17 cellular contexts compared by ENCODE assay signal in genomic region chr6:112041535-112041934, GRCh38. TPM values are rescaled to one million over a fixed set of nuclear protein-coding genes. Genes with fewer than 3 reads are reported as not detected.
DNase-seq lines count a peak whose midpoint lies in the region; ATAC-seq and TF ChIP-seq lines count a peak whose summit lies in the region.
"Had no signal": no experiment of that assay in that cellular context is flagged by ENCODE, and none has a peak within 500 bp of the region (broad histone marks: within the 10 kb centered on the region; RNA-seq: fewer than 3 reads in every experiment).

No MANE protein-coding gene starts in this region.

- no peaks in the 10 kb centered on the region for H3K9me3 ChIP-seq in T-helper 17 cell (ENCODE audit: control insufficient read depth, low read length, poor library complexity, severe bottlenecking)
- H3K9me3 ChIP-seq: transverse colon had no signal

- H3K36me3 Mint-ChIP-seq in activated naive CD4-positive, alpha-beta T cell treated with anti-CD3 and anti-CD28 coated beads, Interleukin-2, amount 10 ng/mL, durations not matched to agents 7 days and 5 days = no peaks in the 10 kb centered on the region
- H3K36me3 Mint-ChIP-seq in T-helper 17 cell (ENCODE audit: low read depth) = no peaks in the 10 kb centered on the region
- H3K36me3 Mint-ChIP-seq in memory B cell = no peaks in the 10 kb centered on the region
- no peaks in the 10 kb centered on the region for H3K36me3 Mint-ChIP-seq in type B pancreatic cell

- no peaks in the 10 kb centered on the region for H3K9me3 Mint-ChIP-seq in activated naive CD4-positive, alpha-beta T cell treated with anti-CD3 and anti-CD28 coated beads, Interleukin-2, amount 10 ng/mL, durations not matched to agents 7 days and 5 days
- H3K9me3 Mint-ChIP-seq in memory B cell (no peaks in the 10 kb centered on the region), type B pancreatic cell (no peaks in the 10 kb centered on the region)

- peaks cover 19% of the 10 kb centered on the region for H3K4me1 Mint-ChIP-seq in activated naive CD4-positive, alpha-beta T cell treated with anti-CD3 and anti-CD28 coated beads, Interleukin-2, amount 10 ng/mL, durations not matched to agents 7 days and 5 days
- H3K4me1 Mint-ChIP-seq in T-helper 17 cell (peaks cover 11% of the 10 kb centered on the region), memory B cell (peaks cover 2% of the 10 kb centered on the region), type B pancreatic cell (ENCODE audit: unreplicated experiment) (peaks cover 17% of the 10 kb centered on the region)

- ATAC-seq in T-helper 17 cell = no peak
- no peak for ATAC-seq in memory B cell (ENCODE audit: low read depth)
- no peak for ATAC-seq in Right ventricle myocardium inferior

- TF ChIP-seq CTCF in type B pancreatic cell (conservative IDR thresholded peaks at IDR 0.05) = no peak

- H3K27ac Mint-ChIP-seq in activated naive CD4-positive, alpha-beta T cell treated with anti-CD3 and anti-CD28 coated beads, Interleukin-2, amount 10 ng/mL, durations not matched to agents 7 days and 5 days = peak overlapping the region; percentile 71
- peak overlapping the region; percentile 99 for H3K27ac Mint-ChIP-seq in T-helper 17 cell
- peak overlapping the region; percentile 99 for H3K27ac Mint-ChIP-seq in memory B cell
- peak overlapping the region; percentile 99 for H3K27ac Mint-ChIP-seq in type B pancreatic cell

- CTCF ChIA-PET in activated naive CD4-positive, alpha-beta T cell treated with anti-CD3 and anti-CD28 coated beads, Interleukin-2, amount 10 ng/mL, durations not matched to agents 7 days and 5 days (lab: Charles Lee) = interaction anchor here (1.1 to 9.7 kb wide), 11 partner anchors 9 to 783 kb away, joined by 3 to 147 read pairs (median 5); a partner anchor contains a TSS

- no peak overlapping the region for H3K4me3 Mint-ChIP-seq in activated naive CD4-positive, alpha-beta T cell treated with anti-CD3 and anti-CD28 coated beads, Interleukin-2, amount 10 ng/mL, durations not matched to agents 7 days and 5 days
- no peak overlapping the region for H3K4me3 Mint-ChIP-seq in T-helper 17 cell
- no peak overlapping the region for H3K4me3 Mint-ChIP-seq in memory B cell
- peak overlapping the region; percentile 49 for H3K4me3 Mint-ChIP-seq in type B pancreatic cell

- no peak for DNase-seq in activated naive CD4-positive, alpha-beta T cell treated with anti-CD3 and anti-CD28 coated beads, Interleukin-2, amount 10 ng/mL, durations not matched to agents 7 days and 5 days
- no peak for DNase-seq in activated naive CD4-positive, alpha-beta T cell treated with anti-CD3 and anti-CD28 coated beads, Interleukin-2, amount 50 U/mL, for 16 hours
- DNase-seq in T-helper 17 cell (no peak), memory B cell (ENCODE audit: low spot score in 2 of 2) (no peak), type B pancreatic cell (ENCODE audit: extremely low spot score, unreplicated experiment) (no peak), Right ventricle myocardium inferior (ENCODE audit: missing footprints) (no peak), H4 (ENCODE audit: low spot score) (no peak), T1000 (lab: John Stamatoyannopoulos, UW) (no peak)
- DNase-seq: aorta, DMS79 treated with DMSO at 0.1 percent for 48 hours, NCI-H1694, NCI-H510A treated with DMSO at 0.1 percent for 48 hours, posterior cingulate gyrus, RPMI8226, T-helper 9 cell, transverse colon had no signal

- H3K27me3 Mint-ChIP-seq in activated naive CD4-positive, alpha-beta T cell treated with anti-CD3 and anti-CD28 coated beads, Interleukin-2, amount 10 ng/mL, durations not matched to agents 7 days and 5 days = peaks cover 4% of the 10 kb centered on the region
- H3K27me3 Mint-ChIP-seq in T-helper 17 cell (no peaks in the 10 kb centered on the region), memory B cell (no peaks in the 10 kb centered on the region), type B pancreatic cell (no peaks in the 10 kb centered on the region)

- intact Hi-C loops in Right ventricle myocardium inferior (cut with DNase I) = loop anchor here (5.0 kb wide), 2 partner anchors 39 to 784 kb away; a partner anchor contains a TSS

RNA-seq across cellular contexts. Expression of gene CCN6, which starts 12.4 kb away (rescaled TPM):
- total RNA-seq in T-helper 17 cell (not detected), type B pancreatic cell (ENCODE audit: low replicate concordance) (not detected in 2 replicates), Right ventricle myocardium inferior (not detected)
- total RNA-seq in H4 (2014; rRNA removed; shearing (Covaris generic)) = not detected in 2 replicates
- total RNA-seq: aorta, lung microvascular endothelial cell, transverse colon had no signal

RNA-seq across cellular contexts. Expression of gene TUBE1, which starts 45.7 kb away (rescaled TPM):
- 10 to 100 TPM; 26.5 to 32.9 TPM for total RNA-seq in T-helper 17 cell
- 19.0 and 28.7 TPM in 2 replicates for total RNA-seq in type B pancreatic cell (ENCODE audit: low replicate concordance)
- 24.0 TPM for total RNA-seq in Right ventricle myocardium inferior
- total RNA-seq in H4 (2014; rRNA removed; shearing (Covaris generic)) = 11.9 and 17.2 TPM in 2 replicates

RNA-seq across cellular contexts. Expression of gene FAM229B, which starts 45.9 kb away (rescaled TPM):
- total RNA-seq in T-helper 17 cell (1 to 10 TPM in 1 of 2 donors, under 1 TPM in 1; 0.50 to 3.9 TPM), type B pancreatic cell (ENCODE audit: low replicate concordance) (8.4 and 29.8 TPM in 2 replicates), Right ventricle myocardium inferior (75.1 TPM)
- total RNA-seq in H4 (2014; rRNA removed; shearing (Covaris generic)) = 6.6 and 14.1 TPM in 2 replicates
